Comparison of ENCODE assay signal across 1 cellular context in the genomic region with DNA sequence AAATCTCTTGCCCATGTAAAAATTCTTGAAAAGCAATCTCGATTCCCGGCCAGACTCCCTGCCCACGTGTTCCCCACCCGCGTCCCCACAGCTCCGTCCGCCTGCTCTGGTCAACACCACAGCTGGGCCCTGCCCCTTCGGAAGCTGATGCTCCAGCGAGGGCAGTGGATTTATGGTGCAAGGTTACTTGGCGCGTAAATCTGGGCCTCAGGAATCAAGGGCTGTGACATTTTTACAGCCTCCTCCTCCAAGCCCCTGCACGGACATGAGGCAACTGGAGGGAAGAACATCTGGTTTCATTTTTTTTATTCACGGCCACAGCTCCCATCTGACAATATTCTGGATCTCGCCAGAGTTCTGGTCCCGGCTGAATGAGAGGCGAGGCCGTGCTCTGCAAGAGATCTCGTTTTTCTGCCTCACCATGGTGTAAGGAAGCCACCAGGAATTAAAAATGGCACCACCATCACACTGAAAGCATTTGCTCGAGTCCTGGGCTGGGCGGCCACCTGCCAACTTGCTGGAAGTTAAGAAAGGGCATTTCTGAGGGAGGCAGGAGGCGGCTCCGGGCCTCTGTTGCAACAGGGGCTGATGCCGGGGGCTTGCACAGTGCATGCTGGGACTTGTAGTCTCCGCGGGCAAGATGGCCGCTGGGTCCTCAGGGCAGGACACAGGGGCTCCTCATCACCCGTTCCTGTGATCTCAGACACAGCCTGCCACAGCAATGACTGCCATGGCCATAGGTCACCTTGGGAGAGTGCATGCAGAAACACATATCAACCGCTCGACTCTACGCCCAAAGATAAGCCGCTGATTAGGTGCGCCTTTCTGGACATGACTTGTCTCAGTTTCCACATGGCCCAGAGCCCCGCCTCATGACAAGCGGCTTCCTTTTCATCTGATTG.
TF ChIP-seq lines count a peak whose summit lies in the region.

No MANE protein-coding gene starts in this region.

TF ChIP-seq in K562, 482 proteins besides CTCF, POLR2A, EP300 and RAD21 (continued from another document and continues in another):
- TF ChIP-seq SAFB2 (IDR thresholded peaks at IDR 0.05; ENCODE audit: borderline replicate concordance, low read depth, low read length, severe bottlenecking) (no peak), ZNF764 (CRISPR knock-in tag; IDR thresholded peaks at IDR 0.05; ENCODE audit: low read depth) (no peak), HDAC2 (IDR thresholded peaks at IDR 0.05) (no peak; the same call in 1 of the 2 replicates), NFXL1 (CRISPR knock-in tag; IDR thresholded peaks at IDR 0.05) (no peak), NR1H2 (CRISPR knock-in tag; IDR thresholded peaks at IDR 0.05) (no peak), ATF1 (CRISPR knock-in tag; IDR thresholded peaks at IDR 0.05) (no peak), ATF1 (tag; IDR thresholded peaks at IDR 0.05) (peak; percentile 74), PCBP2 (IDR thresholded peaks at IDR 0.05; ENCODE audit: low read depth, low read length, poor library complexity, severe bottlenecking) (no peak), BHLHE40 (IDR thresholded peaks at IDR 0.05; ENCODE audit: low read length) (peak; percentile 38; the same call in 1 of the 2 replicates), SUPT5H (IDR thresholded peaks at IDR 0.05) (peak; percentile 56), CCNT2 (IDR thresholded peaks at IDR 0.05; ENCODE audit: borderline replicate concordance, extremely low read depth, insufficient read length, low read depth, low read length) (no peak), RAD51 (IDR thresholded peaks at IDR 0.05; ENCODE audit: borderline replicate concordance, low read depth) (no peak), ESRRB (CRISPR knock-in tag; IDR thresholded peaks at IDR 0.05; ENCODE audit: borderline replicate concordance) (no peak), E2F3 (CRISPR knock-in tag; IDR thresholded peaks at IDR 0.05) (no peak), ATF4 (CRISPR knock-in tag; IDR thresholded peaks at IDR 0.05) (0 out of 2 replicates have a peak, but pooled peaks have one; percentile 17), KDM4B (IDR thresholded peaks at IDR 0.05; ENCODE audit: borderline replicate concordance in 2 of 2, low read depth in 1 of 2) (no peak), THRAP3 (IDR thresholded peaks at IDR 0.05; ENCODE audit: borderline replicate concordance) (no peak), HMG20B (CRISPR knock-in tag; IDR thresholded peaks at IDR 0.05) (no peak), CUX1 (CRISPR knock-in tag; IDR thresholded peaks at IDR 0.05) (no peak), NUFIP1 (IDR thresholded peaks at IDR 0.05; ENCODE audit: partially characterized antibody) (no peak), PRPF4 (IDR thresholded peaks at IDR 0.05; ENCODE audit: insufficient read depth, low read depth, low read length, poor library complexity, severe bottlenecking) (no peak), MYNN (IDR thresholded peaks at IDR 0.05) (no peak), MYNN (CRISPR knock-in tag; IDR thresholded peaks at IDR 0.05) (no peak), TAF9B (IDR thresholded peaks at IDR 0.05; ENCODE audit: partially characterized antibody) (no peak), ZNF444 (CRISPR knock-in tag; IDR thresholded peaks at IDR 0.05) (no peak), BDP1 (IDR thresholded peaks at IDR 0.05; ENCODE audit: insufficient read depth, insufficient read length) (no peak), FOXO4 (CRISPR knock-in tag; IDR thresholded peaks at IDR 0.05) (no peak), SMAD1 (IDR thresholded peaks at IDR 0.05; ENCODE audit: low read depth, low read length, partially characterized antibody) (no peak), USF1 (CRISPR knock-in tag; IDR thresholded peaks at IDR 0.05) (no peak), NONO (IDR thresholded peaks at IDR 0.05; ENCODE audit: low read depth in 2 of 2, low read length in 1 of 2) (no peak), IRF2 (CRISPR knock-in tag; IDR thresholded peaks at IDR 0.05) (no peak), ZHX1 (conservative IDR thresholded peaks at IDR 0.05; ENCODE audit: low read length) (no peak), MITF (IDR thresholded peaks at IDR 0.05) (no peak)
- TF ChIP-seq, protein P1, sequence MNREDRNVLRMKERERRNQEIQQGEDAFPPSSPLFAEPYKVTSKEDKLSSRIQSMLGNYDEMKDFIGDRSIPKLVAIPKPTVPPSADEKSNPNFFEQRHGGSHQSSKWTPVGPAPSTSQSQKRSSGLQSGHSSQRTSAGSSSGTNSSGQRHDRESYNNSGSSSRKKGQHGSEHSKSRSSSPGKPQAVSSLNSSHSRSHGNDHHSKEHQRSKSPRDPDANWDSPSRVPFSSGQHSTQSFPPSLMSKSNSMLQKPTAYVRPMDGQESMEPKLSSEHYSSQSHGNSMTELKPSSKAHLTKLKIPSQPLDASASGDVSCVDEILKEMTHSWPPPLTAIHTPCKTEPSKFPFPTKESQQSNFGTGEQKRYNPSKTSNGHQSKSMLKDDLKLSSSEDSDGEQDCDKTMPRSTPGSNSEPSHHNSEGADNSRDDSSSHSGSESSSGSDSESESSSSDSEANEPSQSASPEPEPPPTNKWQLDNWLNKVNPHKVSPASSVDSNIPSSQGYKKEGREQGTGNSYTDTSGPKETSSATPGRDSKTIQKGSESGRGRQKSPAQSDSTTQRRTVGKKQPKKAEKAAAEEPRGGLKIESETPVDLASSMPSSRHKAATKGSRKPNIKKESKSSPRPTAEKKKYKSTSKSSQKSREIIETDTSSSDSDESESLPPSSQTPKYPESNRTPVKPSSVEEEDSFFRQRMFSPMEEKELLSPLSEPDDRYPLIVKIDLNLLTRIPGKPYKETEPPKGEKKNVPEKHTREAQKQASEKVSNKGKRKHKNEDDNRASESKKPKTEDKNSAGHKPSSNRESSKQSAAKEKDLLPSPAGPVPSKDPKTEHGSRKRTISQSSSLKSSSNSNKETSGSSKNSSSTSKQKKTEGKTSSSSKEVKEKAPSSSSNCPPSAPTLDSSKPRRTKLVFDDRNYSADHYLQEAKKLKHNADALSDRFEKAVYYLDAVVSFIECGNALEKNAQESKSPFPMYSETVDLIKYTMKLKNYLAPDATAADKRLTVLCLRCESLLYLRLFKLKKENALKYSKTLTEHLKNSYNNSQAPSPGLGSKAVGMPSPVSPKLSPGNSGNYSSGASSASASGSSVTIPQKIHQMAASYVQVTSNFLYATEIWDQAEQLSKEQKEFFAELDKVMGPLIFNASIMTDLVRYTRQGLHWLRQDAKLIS (CRISPR knock-in tag; IDR thresholded peaks at IDR 0.05), result no peak
- TF ChIP-seq, protein P2, sequence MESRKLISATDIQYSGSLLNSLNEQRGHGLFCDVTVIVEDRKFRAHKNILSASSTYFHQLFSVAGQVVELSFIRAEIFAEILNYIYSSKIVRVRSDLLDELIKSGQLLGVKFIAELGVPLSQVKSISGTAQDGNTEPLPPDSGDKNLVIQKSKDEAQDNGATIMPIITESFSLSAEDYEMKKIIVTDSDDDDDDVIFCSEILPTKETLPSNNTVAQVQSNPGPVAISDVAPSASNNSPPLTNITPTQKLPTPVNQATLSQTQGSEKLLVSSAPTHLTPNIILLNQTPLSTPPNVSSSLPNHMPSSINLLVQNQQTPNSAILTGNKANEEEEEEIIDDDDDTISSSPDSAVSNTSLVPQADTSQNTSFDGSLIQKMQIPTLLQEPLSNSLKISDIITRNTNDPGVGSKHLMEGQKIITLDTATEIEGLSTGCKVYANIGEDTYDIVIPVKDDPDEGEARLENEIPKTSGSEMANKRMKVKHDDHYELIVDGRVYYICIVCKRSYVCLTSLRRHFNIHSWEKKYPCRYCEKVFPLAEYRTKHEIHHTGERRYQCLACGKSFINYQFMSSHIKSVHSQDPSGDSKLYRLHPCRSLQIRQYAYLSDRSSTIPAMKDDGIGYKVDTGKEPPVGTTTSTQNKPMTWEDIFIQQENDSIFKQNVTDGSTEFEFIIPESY (CRISPR knock-in tag; IDR thresholded peaks at IDR 0.05), result no peak
- TF ChIP-seq, protein P3, sequence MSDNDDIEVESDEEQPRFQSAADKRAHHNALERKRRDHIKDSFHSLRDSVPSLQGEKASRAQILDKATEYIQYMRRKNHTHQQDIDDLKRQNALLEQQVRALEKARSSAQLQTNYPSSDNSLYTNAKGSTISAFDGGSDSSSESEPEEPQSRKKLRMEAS (CRISPR knock-in tag; IDR thresholded peaks at IDR 0.05), result peak; percentile 44; the same call in 1 of the 2 replicates
- TF ChIP-seq, protein P4, sequence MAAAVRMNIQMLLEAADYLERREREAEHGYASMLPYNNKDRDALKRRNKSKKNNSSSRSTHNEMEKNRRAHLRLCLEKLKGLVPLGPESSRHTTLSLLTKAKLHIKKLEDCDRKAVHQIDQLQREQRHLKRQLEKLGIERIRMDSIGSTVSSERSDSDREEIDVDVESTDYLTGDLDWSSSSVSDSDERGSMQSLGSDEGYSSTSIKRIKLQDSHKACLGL (CRISPR knock-in tag; IDR thresholded peaks at IDR 0.05; ENCODE audit: borderline replicate concordance, poor library complexity, severe bottlenecking), result no peak
